ENCODE assay signal across 1 cellular context in the genomic region with DNA sequence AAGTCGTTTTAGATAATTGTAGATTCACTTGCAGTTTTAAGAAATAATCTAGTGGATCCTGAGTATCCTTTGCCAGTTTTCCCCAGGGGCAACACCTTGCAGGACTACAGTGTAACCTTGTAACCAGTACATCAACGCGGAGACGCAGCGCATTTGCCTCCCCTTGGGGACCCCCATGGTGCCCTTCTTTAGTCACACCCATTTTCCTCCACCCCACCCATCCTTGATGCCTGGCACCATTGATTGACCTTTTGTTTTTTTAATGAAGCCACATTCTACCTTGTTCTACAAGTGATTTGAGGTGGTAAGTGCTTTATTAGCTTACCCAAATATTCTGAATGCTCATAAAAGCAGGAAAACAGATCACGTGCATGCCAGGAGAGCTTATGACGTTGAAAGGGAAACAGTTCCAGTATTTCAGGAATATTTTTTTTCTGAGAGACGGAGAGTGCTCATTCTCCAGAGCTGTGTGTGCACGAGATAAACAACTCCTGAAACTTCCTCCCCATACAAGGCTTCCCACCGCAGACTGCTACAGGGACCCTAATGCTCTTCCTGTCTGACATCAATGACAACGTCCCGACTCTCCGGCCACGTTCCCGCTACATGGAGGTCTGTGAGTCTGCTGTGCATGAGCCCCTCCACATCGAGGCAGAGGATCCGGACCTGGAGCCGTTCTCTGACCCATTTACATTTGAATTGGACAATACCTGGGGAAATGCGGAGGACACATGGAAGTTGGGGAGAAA.
TF ChIP-seq lines count a peak whose summit lies in the region.

No MANE protein-coding gene starts in this region.

TF ChIP-seq in GM23338, 12 proteins besides CTCF, POLR2A, EP300 and RAD21:
- TF ChIP-seq STAT1 (IDR thresholded peaks at IDR 0.05; ENCODE audit: unreplicated experiment) (no peak), EZH2 (IDR thresholded peaks at IDR 0.05; ENCODE audit: low read depth, unreplicated experiment) (no peak), CREB1 (CRISPR knock-in tag; IDR thresholded peaks at IDR 0.05; ENCODE audit: low read depth) (no peak)
